In genomic region chr1:207536263-207536662, GRCh38 we compare ENCODE assay signal across 5 cellular contexts. TPM values are rescaled to one million over a fixed set of nuclear protein-coding genes. Genes with fewer than 3 reads are reported as not detected.
"Had no signal": no experiment of that assay in that cellular context is flagged by ENCODE, and none has a peak within 500 bp of the region (broad histone marks: within the 10 kb centered on the region; RNA-seq: fewer than 3 reads in every experiment).

No MANE protein-coding gene starts in this region.

RNA-seq across cellular contexts. Expression of gene CR1, which starts 40.3 kb away (rescaled TPM):
- total RNA-seq: activated CD4-positive, alpha-beta memory T cell treated with anti-CD3 and anti-CD28 coated beads, Interleukin-2, amount 10 ng/mL, durations not matched to agents 7 days and 5 days; activated naive CD4-positive, alpha-beta T cell treated with anti-CD3 and anti-CD28 coated beads for 36 hours; activated T-helper 2 cell treated with anti-CD3 and anti-CD28 coated beads, Interferon-gamma antibody, Interleukin-2, Interleukin-4, amounts not matched to agents 10 μg/mL and 5 μg/mL and 100 μg/mL, durations not matched to agents 14 hours and 24 hours and 36 hours; dermis microvascular lymphatic vessel endothelial cell; epithelial cell of proximal tubule had no signal
